In genomic region chr3:13208706-13209295, GRCh38 we compare ENCODE assay signal across 27 cellular contexts.
"Had no signal": no experiment of that assay in that cellular context is flagged by ENCODE, and none has a peak within 500 bp of the region (broad histone marks: within the 10 kb centered on the region; RNA-seq: fewer than 3 reads in every experiment).

No MANE protein-coding gene starts in this region.

- ATAC-seq: activated naive CD8-positive, alpha-beta T cell treated with anti-CD3 and anti-CD28 coated beads, Interleukin-2, amount 50 U/mL, for 24 hours; activated T-cell treated with anti-CD3 and anti-CD28 coated beads, Interleukin-2, amount 50 U/mL, for 72 hours; activated T-helper 17 cell treated with anti-CD3 and anti-CD28 coated beads, Interleukin-2, amount 50 U/mL, for 72 hours had no signal

- FAIRE-seq: bronchial epithelial cell had no signal

- H3K4me2 ChIP-seq: KMS-11 had no signal

- H3K27ac ChIP-seq: KMS-11, WERI-Rb-1 had no signal

- H3K36me3 ChIP-seq: WERI-Rb-1 had no signal

- DNase-seq: activated CD4-positive, alpha-beta memory T cell treated with anti-CD3 and anti-CD28 coated beads, Interleukin-2, amount 10 ng/mL, durations not matched to agents 7 days and 5 days; activated CD4-positive, alpha-beta T cell treated with anti-CD3 and anti-CD28 coated beads for 1 hour; activated CD4-positive, alpha-beta T cell treated with anti-CD3 and anti-CD28 coated beads for 48 hours; activated CD4-positive, CD25-positive, alpha-beta regulatory T cell; activated CD8-positive, alpha-beta memory T cell treated with anti-CD3 and anti-CD28 coated beads for 24 hours; activated effector memory CD4-positive, alpha-beta T cell treated with anti-CD3 and anti-CD28 coated beads, Interleukin-2, amount 50 U/mL, for 16 hours; activated naive CD4-positive, alpha-beta T cell treated with anti-CD3 and anti-CD28 coated beads for 36 hours; activated naive CD8-positive, alpha-beta T cell treated with anti-CD3 and anti-CD28 coated beads, Interleukin-2, amount 50 U/mL, for 24 hours; activated T-cell treated with anti-CD3 and anti-CD28 coated beads, Interleukin-2, amount 50 U/mL, for 1 hour; activated T-cell treated with anti-CD3 and anti-CD28 coated beads, Interleukin-2, amount 50 U/mL, for 72 hours; anterior cingulate cortex; caudate nucleus; MM.1S; MV-4-11; NCI-H1092; NCI-H1436 treated with DMSO at 0.1 percent for 48 hours; NCI-H1694 treated with DMSO at 0.1 percent for 48 hours; NCI-H2029; NCI-H345; NCI-H748 treated with DMSO at 0.1 percent for 48 hours; NK-92 treated with Interleukin-12 subunit alpha and Interleukin-12 subunit beta, amount 100 ng/mL, for 24 hours; Right ventricle myocardium superior; T1000; WERI-Rb-1 had no signal

- H3K9ac ChIP-seq: KMS-11 had no signal
